Comparison of ENCODE assay signal across 10 cellular contexts in genomic region chr19:17997969-17998826, GRCh38. TPM values are rescaled to one million over a fixed set of nuclear protein-coding genes. Genes with fewer than 3 reads are reported as not detected.
DNase-seq lines count a peak whose midpoint lies in the region; TF ChIP-seq lines count a peak whose summit lies in the region.
"Had no signal": no experiment of that assay in that cellular context is flagged by ENCODE, and none has a peak within 500 bp of the region (broad histone marks: within the 10 kb centered on the region; RNA-seq: fewer than 3 reads in every experiment).

No MANE protein-coding gene starts in this region.

- POLR2A ChIA-PET in activated CD4-positive, alpha-beta memory T cell treated with anti-CD3 and anti-CD28 coated beads for 36 hours (lab: Charles Lee): no interaction called here

- intact Hi-C loops in dendritic cell treated with granulocyte-macrophage colony-stimulating factor and Interleukin-4, amounts not matched to agents 40 ng/mL and 50 ng/mL, for 4 days (cut with micrococcal nuclease): loop anchor here (1.0 to 5.0 kb wide), 2 partner anchors 52 to 141 kb away; partner anchors contain the start of gene RPL18A
- intact Hi-C loops in activated CD4-positive, alpha-beta memory T cell treated with anti-CD3 and anti-CD28 coated beads for 36 hours (cut with micrococcal nuclease): loop anchor here (1.0 to 2.0 kb wide), 2 partner anchors 51 to 60 kb away; no protein-coding TSS in a partner anchor
- intact Hi-C loops in posterior cingulate gyrus (cut with DNase I): loop anchor here (2.0 to 5.0 kb wide), 2 partner anchors 51 to 141 kb away; partner anchors contain the start of gene RPL18A

- DNase-seq in G401 (ENCODE audit: low spot score) (peak; percentile 17), LoVo (ENCODE audit: low spot score) (peak; percentile 18), nephron progenitor cell (peak; percentile 53), NCI-H345 (lab: John Stamatoyannopoulos, UW) (no peak), posterior cingulate gyrus (no peak), activated gamma-delta T cell (lab: John Stamatoyannopoulos, UW) (no peak)
- no peak for DNase-seq in activated CD4-positive, alpha-beta memory T cell treated with anti-CD3 and anti-CD28 coated beads for 36 hours
- DNase-seq: activated CD4-positive, alpha-beta T cell treated with anti-CD3 and anti-CD28 coated beads, Interleukin-2, amount 50 U/mL, for 1 hour; central memory CD4-positive, alpha-beta T cell had no signal

- H3K4me1 Mint-ChIP-seq in dendritic cell treated with granulocyte-macrophage colony-stimulating factor and Interleukin-4, amounts not matched to agents 40 ng/mL and 50 ng/mL, for 4 days (ENCODE audit: low read depth): peaks cover 53% of the 10 kb centered on the region
- H3K4me1 Mint-ChIP-seq in nephron progenitor cell: peaks cover 5% of the 10 kb centered on the region
- H3K4me1 Mint-ChIP-seq in activated CD4-positive, alpha-beta memory T cell treated with anti-CD3 and anti-CD28 coated beads for 36 hours (ENCODE audit: low read depth): peaks cover 22% of the 10 kb centered on the region

- in situ Hi-C loops in G401 (cut with HindIII; ENCODE audit: low sequenced_read_pairs): no loop called here

- CTCF ChIA-PET in activated CD4-positive, alpha-beta memory T cell treated with anti-CD3 and anti-CD28 coated beads for 36 hours (lab: Charles Lee): interaction anchor here (0.5 to 11.2 kb wide), 8 partner anchors 46 to 294 kb away, joined by 3 to 289 read pairs (median 10); partner anchors contain the start of genes CCDC124, RPL18A and SLC5A5

- TF ChIP-seq CTCF in nephron progenitor cell (IDR thresholded peaks at IDR 0.05): peak; percentile 26

- H3K27ac Mint-ChIP-seq in dendritic cell treated with granulocyte-macrophage colony-stimulating factor and Interleukin-4, amounts not matched to agents 40 ng/mL and 50 ng/mL, for 4 days: peak overlapping the region; percentile 91
- H3K27ac Mint-ChIP-seq in nephron progenitor cell: no peak overlapping the region
- no peak overlapping the region for H3K27ac Mint-ChIP-seq in activated CD4-positive, alpha-beta memory T cell treated with anti-CD3 and anti-CD28 coated beads for 36 hours

- H3K27me3 Mint-ChIP-seq in dendritic cell treated with granulocyte-macrophage colony-stimulating factor and Interleukin-4, amounts not matched to agents 40 ng/mL and 50 ng/mL, for 4 days: peaks cover 16% of the 10 kb centered on the region
- peaks cover 36% of the 10 kb centered on the region for H3K27me3 Mint-ChIP-seq in nephron progenitor cell (ENCODE audit: low read depth, poor library complexity)
- H3K27me3 Mint-ChIP-seq in activated CD4-positive, alpha-beta memory T cell treated with anti-CD3 and anti-CD28 coated beads for 36 hours: no peaks in the 10 kb centered on the region

- H3K9me3 Mint-ChIP-seq in dendritic cell treated with granulocyte-macrophage colony-stimulating factor and Interleukin-4, amounts not matched to agents 40 ng/mL and 50 ng/mL, for 4 days: no peaks in the 10 kb centered on the region
- H3K9me3 Mint-ChIP-seq in nephron progenitor cell: no peaks in the 10 kb centered on the region
- no peaks in the 10 kb centered on the region for H3K9me3 Mint-ChIP-seq in activated CD4-positive, alpha-beta memory T cell treated with anti-CD3 and anti-CD28 coated beads for 36 hours

- peak overlapping the region; percentile 55 for H3K4me3 Mint-ChIP-seq in dendritic cell treated with granulocyte-macrophage colony-stimulating factor and Interleukin-4, amounts not matched to agents 40 ng/mL and 50 ng/mL, for 4 days
- H3K4me3 Mint-ChIP-seq in nephron progenitor cell: no peak overlapping the region
- no peak overlapping the region for H3K4me3 Mint-ChIP-seq in activated CD4-positive, alpha-beta memory T cell treated with anti-CD3 and anti-CD28 coated beads for 36 hours

- peaks cover 19% of the 10 kb centered on the region for H3K36me3 Mint-ChIP-seq in dendritic cell treated with granulocyte-macrophage colony-stimulating factor and Interleukin-4, amounts not matched to agents 40 ng/mL and 50 ng/mL, for 4 days (ENCODE audit: low read depth)
- H3K36me3 Mint-ChIP-seq in nephron progenitor cell (ENCODE audit: low read depth): no peaks in the 10 kb centered on the region
- peaks cover 8% of the 10 kb centered on the region for H3K36me3 Mint-ChIP-seq in activated CD4-positive, alpha-beta memory T cell treated with anti-CD3 and anti-CD28 coated beads for 36 hours

RNA-seq across cellular contexts. Expression of gene ARRDC2, which starts 9.8 kb away (rescaled TPM):
- 19.1 and 26.0 TPM in 2 replicates for total RNA-seq in G401 (2014; rRNA removed; shearing (Covaris generic))
- total RNA-seq in activated CD4-positive, alpha-beta memory T cell treated with anti-CD3 and anti-CD28 coated beads for 36 hours: 10 to 100 TPM; 28.2 to 28.6 TPM

RNA-seq across cellular contexts. Expression of gene KCNN1, which starts 31.3 kb away (rescaled TPM):
- total RNA-seq in G401 (2014; rRNA removed; shearing (Covaris generic)): 13.2 and 16.0 TPM in 2 replicates
- under 1 TPM in 1 of 2 experiments, not detected in 1; 0.24 TPM for total RNA-seq in activated CD4-positive, alpha-beta memory T cell treated with anti-CD3 and anti-CD28 coated beads for 36 hours

Comparison
In these comparisons a context has a peak if more than half of its experiments do, and no peak if none do; other contexts are left out.
1. DNase-seq: peak in G401 (single experiment), LoVo (single experiment) and nephron progenitor cell (single experiment); none in activated CD4-positive, alpha-beta memory T cell treated with anti-CD3 and anti-CD28 coated beads for 36 hours (single experiment), NCI-H345 (single experiment), posterior cingulate gyrus (0 of 10) and activated gamma-delta T cell (single experiment).
2. RNA of gene KCNN1, which starts 31.3 kb away (total RNA-seq): 13.2 to 16.0 TPM in G401; 0.24 TPM in activated CD4-positive, alpha-beta memory T cell treated with anti-CD3 and anti-CD28 coated beads for 36 hours; every median in the first group is over 10 times any median in the second.